36 cellular contexts compared by ENCODE assay signal in genomic region chr4:121088867-121089266, GRCh38. TPM values are rescaled to one million over a fixed set of nuclear protein-coding genes. Genes with fewer than 3 reads are reported as not detected.
"Had no signal": no experiment of that assay in that cellular context is flagged by ENCODE, and none has a peak within 500 bp of the region (broad histone marks: within the 10 kb centered on the region; RNA-seq: fewer than 3 reads in every experiment).

No MANE protein-coding gene starts in this region.

- H3K4me3 ChIP-seq: MG63 had no signal

- H3K36me3 ChIP-seq: MG63 had no signal

- DNase-seq: Karpas-422, Kasumi-1, MG63, MM.1S, MV-4-11, NCI-H1048, NCI-H1092, NCI-H1092 treated with DMSO at 0.1 percent for 48 hours, NCI-H1105, NCI-H1105 treated with DMSO at 0.1 percent for 48 hours, NCI-H1417, NCI-H1417 treated with DMSO at 0.1 percent for 48 hours, NCI-H1436, NCI-H1436 treated with DMSO at 0.1 percent for 48 hours, NCI-H146, NCI-H1694, NCI-H1694 treated with DMSO at 0.1 percent for 48 hours, NCI-H187, NCI-H187 treated with DMSO at 0.1 percent for 48 hours, NCI-H1930, NCI-H2029, NCI-H2029 treated with DMSO at 0.1 percent for 48 hours, NCI-H2081, NCI-H2081 treated with DMSO at 0.1 percent for 48 hours, NCI-H2107, NCI-H2171, NCI-H2171 treated with DMSO at 0.1 percent for 48 hours, NCI-H2227 treated with DMSO at 0.1 percent for 48 hours, NCI-H226, NCI-H345, NCI-H446, NCI-H446 treated with DMSO at 0.1 percent for 48 hours, NCI-H510A, NCI-H510A treated with DMSO at 0.1 percent for 48 hours, NCI-H524 had no signal

- H3K27me3 ChIP-seq: MG63 had no signal

- H3K9me3 ChIP-seq: MG63 had no signal

RNA-seq across cellular contexts. Expression of gene NDNF, which starts 16.5 kb away (rescaled TPM):
- total RNA-seq: MCF 10A had no signal
